ENCODE assay signal across 31 cellular contexts in the genomic region with DNA sequence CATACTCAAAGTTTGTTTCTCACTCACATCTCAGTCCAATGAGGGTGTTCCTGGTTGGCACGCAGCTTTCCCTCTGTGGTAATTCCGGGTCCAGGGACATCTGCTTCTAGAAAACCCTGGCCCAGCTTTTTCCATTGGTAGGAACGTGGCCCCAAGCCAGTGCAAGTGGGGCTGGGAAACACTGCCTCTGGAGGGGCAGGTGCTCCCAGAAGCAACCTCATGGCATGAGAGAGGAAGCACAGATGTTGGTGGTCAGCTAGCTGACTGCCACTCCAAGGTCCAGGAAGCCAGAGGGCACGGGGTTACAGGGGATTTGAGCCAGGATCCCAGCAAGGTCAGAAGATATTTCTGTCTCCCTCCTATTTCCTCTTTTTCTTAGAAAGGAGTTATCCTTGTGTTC.
"Had no signal": no experiment of that assay in that cellular context is flagged by ENCODE, and none has a peak within 500 bp of the region (broad histone marks: within the 10 kb centered on the region; RNA-seq: fewer than 3 reads in every experiment).

No MANE protein-coding gene starts in this region.

- H3K4me3 ChIP-seq: ascending aorta, body of pancreas, MG63, SJCRH30, SK-N-MC had no signal

- H3K4me1 ChIP-seq: ascending aorta, body of pancreas, SJCRH30 had no signal

- H3K36me3 ChIP-seq: MG63, SJCRH30 had no signal

- ATAC-seq: activated T-cell treated with anti-CD3 and anti-CD28 coated beads, Interleukin-2, amount 50 U/mL, for 4 hours; body of pancreas; Panc1 had no signal

- DNase-seq: activated B cell treated with CpG ODN at 0.5 μM for 24 hours; activated CD4-positive, alpha-beta memory T cell treated with anti-CD3 and anti-CD28 coated beads for 36 hours; activated CD4-positive, alpha-beta T cell treated with anti-CD3 and anti-CD28 coated beads for 4 hours; activated CD4-positive, alpha-beta T cell treated with anti-CD3 and anti-CD28 coated beads, Interleukin-2, amount 50 U/mL, for 1 hour; activated CD4-positive, CD25-positive, alpha-beta regulatory T cell treated with anti-CD3 and anti-CD28 coated beads, Interleukin-2, amount 50 U/mL, for 72 hours; activated CD8-positive, alpha-beta memory T cell treated with anti-CD3 and anti-CD28 coated beads, Interleukin-2, amount 50 U/mL, for 4 hours; activated gamma-delta T cell; activated naive CD4-positive, alpha-beta T cell treated with Interleukin-2 at 50 U/mL for 16 hours; activated naive CD8-positive, alpha-beta T cell treated with anti-CD3 and anti-CD28 coated beads, Interleukin-2, amount 10 ng/mL, durations not matched to agents 7 days and 5 days; activated T-cell treated with anti-CD3 and anti-CD28 coated beads for 4 hours; activated T-cell treated with anti-CD3 and anti-CD28 coated beads, Interleukin-2, amount 50 U/mL, for 4 hours; amygdala; body of pancreas; caudate nucleus; Kasumi-1; KG1; MG63; NCI-H1092; NCI-H146; NCI-H187; NCI-H2029 treated with DMSO at 0.1 percent for 48 hours; NCI-H2107; NCI-H2171; NCI-H510A; NCI-H774; SHP77; SJCRH30 had no signal

- H3K9me3 ChIP-seq: ascending aorta, body of pancreas, MG63, SJCRH30 had no signal

- H3K27me3 ChIP-seq: ascending aorta, body of pancreas, MG63, SJCRH30 had no signal

- H3K27ac ChIP-seq: ascending aorta, body of pancreas, SJCRH30, SK-N-MC, VCaP had no signal
